ENCODE assay signal across 8 cellular contexts in the genomic region with DNA sequence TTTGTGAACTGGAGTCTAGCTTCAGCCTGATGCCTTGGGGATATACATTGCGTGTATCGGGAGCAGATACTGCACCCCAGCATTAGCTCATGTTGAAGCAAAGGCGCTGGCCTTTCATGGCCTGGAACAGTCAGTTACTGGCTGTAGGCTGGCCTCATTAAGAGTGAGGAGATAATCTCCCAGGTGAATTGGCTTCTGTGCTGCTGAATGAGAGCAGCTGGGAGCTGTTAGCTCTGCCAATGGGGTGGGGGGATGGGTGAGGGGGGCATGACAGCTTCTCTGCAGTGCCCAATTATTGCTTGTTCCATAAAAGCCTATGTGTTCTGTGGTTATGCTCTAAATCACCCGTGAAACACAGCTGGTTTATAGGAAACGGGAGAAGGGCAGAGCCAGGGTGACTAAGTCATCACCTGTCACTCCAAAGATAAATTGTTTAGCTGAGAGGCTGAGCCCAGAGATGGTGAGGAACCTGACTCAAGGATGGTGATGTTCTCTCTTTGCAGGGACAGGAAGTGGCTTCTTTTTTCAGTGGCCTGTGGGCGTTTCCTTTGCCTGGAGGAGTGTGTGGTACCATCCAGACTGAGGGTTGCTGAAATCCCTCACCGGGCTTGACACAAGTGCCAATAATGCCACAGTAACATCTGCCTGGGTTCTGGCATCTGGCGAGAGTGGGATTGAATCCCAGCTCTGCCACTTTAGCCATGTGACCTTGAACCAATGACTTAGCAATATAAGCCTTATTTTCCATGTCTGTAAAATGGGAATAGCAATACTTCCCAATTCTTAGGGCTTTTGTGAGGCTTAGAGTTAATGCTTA.
DNase-seq lines count a peak whose midpoint lies in the region; ATAC-seq, FAIRE-seq and TF ChIP-seq lines count a peak whose summit lies in the region.

No MANE protein-coding gene starts in this region.

- peak overlapping the region; percentile 97 for H3K27ac Mint-ChIP-seq in astrocyte (ENCODE audit: unreplicated experiment)
- peak overlapping the region; percentile 93 for H3K27ac Mint-ChIP-seq in stimulated activated naive B cell treated with anti-CD40 and anti-IgM and Interleukin-4, amounts not matched to agents 10 μg/mL and 1 μg/mL and 100 μg/mL, for 72 hours

- H3K9ac ChIP-seq in astrocyte (ENCODE audit: low read length) (peak overlapping the region; percentile 82), mesenchymal stem cell (ENCODE audit: low read length) (peak overlapping the region; percentile 21)

- no peak overlapping the region for H3K4me3 ChIP-seq in astrocyte (ENCODE audit: insufficient read depth, low read depth, low read length)
- H3K4me3 ChIP-seq in mesenchymal stem cell (ENCODE audit: insufficient read depth in 1 of 2, low read depth in 1 of 2, low read length in 2 of 2), result no peak overlapping the region

- H3K36me3 Mint-ChIP-seq in astrocyte (ENCODE audit: low read depth, unreplicated experiment), result no peaks in the 10 kb centered on the region
- no peaks in the 10 kb centered on the region for H3K36me3 Mint-ChIP-seq in stimulated activated naive B cell treated with anti-CD40 and anti-IgM and Interleukin-4, amounts not matched to agents 10 μg/mL and 1 μg/mL and 100 μg/mL, for 72 hours

- H3K79me2 ChIP-seq in astrocyte (ENCODE audit: insufficient read depth, low read length), result no peaks in the 10 kb centered on the region

- no peak for FAIRE-seq in astrocyte (lab: Jason Lieb, UNC)

- H2AFZ ChIP-seq in astrocyte (ENCODE audit: low read depth, low read length) (peak overlapping the region; percentile 2), mesenchymal stem cell (ENCODE audit: low read depth, low read length) (no peak overlapping the region)

- H2BK15ac ChIP-seq in mesenchymal stem cell (ENCODE audit: low read depth, poor library complexity, severe bottlenecking), result no peak overlapping the region

- DNase-seq in GM10266 (ENCODE audit: extremely low spot score) (peak; percentile 43), NCI-H128 (lab: John Stamatoyannopoulos, UW; ENCODE audit: unreplicated experiment) (peak; percentile 80), T-helper 22 cell (ENCODE audit: low read depth) (peak; percentile 44), astrocyte (ENCODE audit: low read depth) (peak; percentile 91), mesenchymal stem cell (peak; percentile 93), HuH-7 (ENCODE audit: low spot score) (no peak)
- DNase-seq in stimulated activated naive B cell treated with anti-CD40 and anti-IgM and Interleukin-4, amounts not matched to agents 10 μg/mL and 1 μg/mL and 100 μg/mL, for 72 hours, result peak; percentile 67

- no peaks in the 10 kb centered on the region for H4K20me1 ChIP-seq in astrocyte (ENCODE audit: insufficient read depth, low read length)

- H3K79me1 ChIP-seq in mesenchymal stem cell (replicated peaks; ENCODE audit: low read length, poor library complexity, severe bottlenecking), result no peaks in the 10 kb centered on the region

- H3K27me3 ChIP-seq in astrocyte (ENCODE audit: insufficient read depth, low read length), result no peaks in the 10 kb centered on the region
- H3K27me3 ChIP-seq in mesenchymal stem cell (ENCODE audit: control insufficient read depth in 1 of 2, insufficient read depth in 1 of 2, low read length in 2 of 2), result no peaks in the 10 kb centered on the region

- H2BK5ac ChIP-seq in mesenchymal stem cell (ENCODE audit: low read depth, low read length, poor library complexity, severe bottlenecking), result no peak overlapping the region

- H3K27ac ChIP-seq in astrocyte (ENCODE audit: low read depth, low read length), result peak overlapping the region; percentile 95
- H3K27ac ChIP-seq in mesenchymal stem cell (ENCODE audit: low read length, poor library complexity, severe bottlenecking), result peak overlapping the region; percentile 48

- peak overlapping the region; percentile 79 for H4K91ac ChIP-seq in mesenchymal stem cell (ENCODE audit: low read length)

- ATAC-seq in HG02588 (IDR thresholded peaks at IDR 0.05; ENCODE audit: unreplicated experiment), result peak; percentile 75
- ATAC-seq in stimulated activated naive B cell treated with anti-CD40 and anti-IgM and Interleukin-4, amounts not matched to agents 10 μg/mL and 1 μg/mL and 100 μg/mL, for 72 hours (replicated peaks), result peak; percentile 83 to 86

- peak overlapping the region; percentile 71 for H3K4me2 ChIP-seq in astrocyte (ENCODE audit: low read length)
- H3K4me2 ChIP-seq in mesenchymal stem cell (ENCODE audit: low read length, poor library complexity, severe bottlenecking), result no peak overlapping the region

- H3K23ac ChIP-seq in mesenchymal stem cell (ENCODE audit: low read length in 2 of 2), result no peak overlapping the region

- H4K8ac ChIP-seq in mesenchymal stem cell (ENCODE audit: low read length), result peak overlapping the region; percentile 66

- H3K27me3 Mint-ChIP-seq in astrocyte (ENCODE audit: low read depth, unreplicated experiment), result no peaks in the 10 kb centered on the region
- no peaks in the 10 kb centered on the region for H3K27me3 Mint-ChIP-seq in stimulated activated naive B cell treated with anti-CD40 and anti-IgM and Interleukin-4, amounts not matched to agents 10 μg/mL and 1 μg/mL and 100 μg/mL, for 72 hours

- H2AK5ac ChIP-seq in mesenchymal stem cell (ENCODE audit: low read length, severe bottlenecking), result peak overlapping the region; percentile 16

- no peak overlapping the region for H3K4me3 Mint-ChIP-seq in astrocyte (ENCODE audit: unreplicated experiment)
- peak overlapping the region in 1 of 2 donors; percentile 7 for H3K4me3 Mint-ChIP-seq in stimulated activated naive B cell treated with anti-CD40 and anti-IgM and Interleukin-4, amounts not matched to agents 10 μg/mL and 1 μg/mL and 100 μg/mL, for 72 hours

- peak overlapping the region; percentile 40 to 62 for H3K18ac ChIP-seq in mesenchymal stem cell (ENCODE audit: low read depth in 1 of 2, low read length in 2 of 2)

- H2BK12ac ChIP-seq in mesenchymal stem cell (ENCODE audit: low read length in 2 of 2), result peak overlapping the region; percentile 41 to 70

- no peaks in the 10 kb centered on the region for H3K9me3 Mint-ChIP-seq in astrocyte (ENCODE audit: unreplicated experiment)
- peaks cover 0 to 2% of the 10 kb centered on the region in 2 donors for H3K9me3 Mint-ChIP-seq in stimulated activated naive B cell treated with anti-CD40 and anti-IgM and Interleukin-4, amounts not matched to agents 10 μg/mL and 1 μg/mL and 100 μg/mL, for 72 hours

- no peaks in the 10 kb centered on the region for H3K36me3 ChIP-seq in astrocyte (ENCODE audit: insufficient read depth, low read length)
- no peaks in the 10 kb centered on the region for H3K36me3 ChIP-seq in mesenchymal stem cell (ENCODE audit: control insufficient read depth in 1 of 2, insufficient read depth in 2 of 2, low read depth in 1 of 2, low read length in 2 of 2)

- H3K9me3 ChIP-seq in astrocyte (ENCODE audit: insufficient read depth, low read depth, low read length) (no peaks in the 10 kb centered on the region), mesenchymal stem cell (ENCODE audit: control insufficient read depth, low read length) (no peaks in the 10 kb centered on the region)

- H3K14ac ChIP-seq in mesenchymal stem cell (ENCODE audit: low read length in 2 of 2), result no peak overlapping the region

- H3K4ac ChIP-seq in mesenchymal stem cell (ENCODE audit: low read depth in 1 of 2, low read length in 2 of 2), result peak overlapping the region; percentile 27 to 68

- peaks cover 37% of the 10 kb centered on the region for H3K4me1 ChIP-seq in astrocyte (ENCODE audit: insufficient read depth, low read length)
- peaks cover 12% of the 10 kb centered on the region for H3K4me1 ChIP-seq in mesenchymal stem cell (ENCODE audit: control insufficient read depth, insufficient read depth, low read depth, low read length)

- 9% methylated on average over 6 of the region's 8 CpGs for WGBS in mesenchymal stem cell

- H2BK120ac ChIP-seq in mesenchymal stem cell (ENCODE audit: low read depth, low read length), result peak overlapping the region; percentile 29

- peaks cover 33% of the 10 kb centered on the region for H3K4me1 Mint-ChIP-seq in astrocyte (ENCODE audit: low read depth, unreplicated experiment)
- peaks cover 40 to 71% of the 10 kb centered on the region in 2 donors for H3K4me1 Mint-ChIP-seq in stimulated activated naive B cell treated with anti-CD40 and anti-IgM and Interleukin-4, amounts not matched to agents 10 μg/mL and 1 μg/mL and 100 μg/mL, for 72 hours

- TF ChIP-seq CTCF in GM10266 (IDR thresholded peaks at IDR 0.05; ENCODE audit: control insufficient read depth, insufficient read depth, low read depth, missing control alignments) (no peak), astrocyte (IDR thresholded peaks at IDR 0.05; ENCODE audit: insufficient read depth, low read depth, low read length) (no peak)
